In the genomic region with DNA sequence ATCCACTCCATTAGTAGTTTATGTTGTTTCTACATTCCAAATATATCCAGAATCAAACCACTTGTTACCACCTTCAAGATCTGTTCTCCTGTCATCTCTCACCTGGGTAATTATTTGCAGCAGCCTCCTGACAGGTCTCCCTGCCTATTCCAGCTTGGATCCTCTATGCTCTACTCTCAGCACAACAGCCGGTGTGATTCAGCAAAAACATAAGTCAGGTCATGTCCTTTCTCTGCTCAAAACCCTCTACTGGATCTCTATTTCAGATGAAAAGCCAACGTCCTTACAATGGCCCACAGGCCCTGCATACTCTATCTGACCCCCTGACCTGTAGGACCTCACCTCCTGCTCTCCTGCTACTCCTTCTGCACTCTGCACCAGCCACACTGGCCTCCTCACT, we compare ENCODE assay signal across 1 cellular context.
TF ChIP-seq lines count a peak whose summit lies in the region.

No MANE protein-coding gene starts in this region.

TF ChIP-seq in GM23338, 12 proteins besides CTCF, POLR2A, EP300 and RAD21 (continued from another document):
- TF ChIP-seq, protein P1, sequence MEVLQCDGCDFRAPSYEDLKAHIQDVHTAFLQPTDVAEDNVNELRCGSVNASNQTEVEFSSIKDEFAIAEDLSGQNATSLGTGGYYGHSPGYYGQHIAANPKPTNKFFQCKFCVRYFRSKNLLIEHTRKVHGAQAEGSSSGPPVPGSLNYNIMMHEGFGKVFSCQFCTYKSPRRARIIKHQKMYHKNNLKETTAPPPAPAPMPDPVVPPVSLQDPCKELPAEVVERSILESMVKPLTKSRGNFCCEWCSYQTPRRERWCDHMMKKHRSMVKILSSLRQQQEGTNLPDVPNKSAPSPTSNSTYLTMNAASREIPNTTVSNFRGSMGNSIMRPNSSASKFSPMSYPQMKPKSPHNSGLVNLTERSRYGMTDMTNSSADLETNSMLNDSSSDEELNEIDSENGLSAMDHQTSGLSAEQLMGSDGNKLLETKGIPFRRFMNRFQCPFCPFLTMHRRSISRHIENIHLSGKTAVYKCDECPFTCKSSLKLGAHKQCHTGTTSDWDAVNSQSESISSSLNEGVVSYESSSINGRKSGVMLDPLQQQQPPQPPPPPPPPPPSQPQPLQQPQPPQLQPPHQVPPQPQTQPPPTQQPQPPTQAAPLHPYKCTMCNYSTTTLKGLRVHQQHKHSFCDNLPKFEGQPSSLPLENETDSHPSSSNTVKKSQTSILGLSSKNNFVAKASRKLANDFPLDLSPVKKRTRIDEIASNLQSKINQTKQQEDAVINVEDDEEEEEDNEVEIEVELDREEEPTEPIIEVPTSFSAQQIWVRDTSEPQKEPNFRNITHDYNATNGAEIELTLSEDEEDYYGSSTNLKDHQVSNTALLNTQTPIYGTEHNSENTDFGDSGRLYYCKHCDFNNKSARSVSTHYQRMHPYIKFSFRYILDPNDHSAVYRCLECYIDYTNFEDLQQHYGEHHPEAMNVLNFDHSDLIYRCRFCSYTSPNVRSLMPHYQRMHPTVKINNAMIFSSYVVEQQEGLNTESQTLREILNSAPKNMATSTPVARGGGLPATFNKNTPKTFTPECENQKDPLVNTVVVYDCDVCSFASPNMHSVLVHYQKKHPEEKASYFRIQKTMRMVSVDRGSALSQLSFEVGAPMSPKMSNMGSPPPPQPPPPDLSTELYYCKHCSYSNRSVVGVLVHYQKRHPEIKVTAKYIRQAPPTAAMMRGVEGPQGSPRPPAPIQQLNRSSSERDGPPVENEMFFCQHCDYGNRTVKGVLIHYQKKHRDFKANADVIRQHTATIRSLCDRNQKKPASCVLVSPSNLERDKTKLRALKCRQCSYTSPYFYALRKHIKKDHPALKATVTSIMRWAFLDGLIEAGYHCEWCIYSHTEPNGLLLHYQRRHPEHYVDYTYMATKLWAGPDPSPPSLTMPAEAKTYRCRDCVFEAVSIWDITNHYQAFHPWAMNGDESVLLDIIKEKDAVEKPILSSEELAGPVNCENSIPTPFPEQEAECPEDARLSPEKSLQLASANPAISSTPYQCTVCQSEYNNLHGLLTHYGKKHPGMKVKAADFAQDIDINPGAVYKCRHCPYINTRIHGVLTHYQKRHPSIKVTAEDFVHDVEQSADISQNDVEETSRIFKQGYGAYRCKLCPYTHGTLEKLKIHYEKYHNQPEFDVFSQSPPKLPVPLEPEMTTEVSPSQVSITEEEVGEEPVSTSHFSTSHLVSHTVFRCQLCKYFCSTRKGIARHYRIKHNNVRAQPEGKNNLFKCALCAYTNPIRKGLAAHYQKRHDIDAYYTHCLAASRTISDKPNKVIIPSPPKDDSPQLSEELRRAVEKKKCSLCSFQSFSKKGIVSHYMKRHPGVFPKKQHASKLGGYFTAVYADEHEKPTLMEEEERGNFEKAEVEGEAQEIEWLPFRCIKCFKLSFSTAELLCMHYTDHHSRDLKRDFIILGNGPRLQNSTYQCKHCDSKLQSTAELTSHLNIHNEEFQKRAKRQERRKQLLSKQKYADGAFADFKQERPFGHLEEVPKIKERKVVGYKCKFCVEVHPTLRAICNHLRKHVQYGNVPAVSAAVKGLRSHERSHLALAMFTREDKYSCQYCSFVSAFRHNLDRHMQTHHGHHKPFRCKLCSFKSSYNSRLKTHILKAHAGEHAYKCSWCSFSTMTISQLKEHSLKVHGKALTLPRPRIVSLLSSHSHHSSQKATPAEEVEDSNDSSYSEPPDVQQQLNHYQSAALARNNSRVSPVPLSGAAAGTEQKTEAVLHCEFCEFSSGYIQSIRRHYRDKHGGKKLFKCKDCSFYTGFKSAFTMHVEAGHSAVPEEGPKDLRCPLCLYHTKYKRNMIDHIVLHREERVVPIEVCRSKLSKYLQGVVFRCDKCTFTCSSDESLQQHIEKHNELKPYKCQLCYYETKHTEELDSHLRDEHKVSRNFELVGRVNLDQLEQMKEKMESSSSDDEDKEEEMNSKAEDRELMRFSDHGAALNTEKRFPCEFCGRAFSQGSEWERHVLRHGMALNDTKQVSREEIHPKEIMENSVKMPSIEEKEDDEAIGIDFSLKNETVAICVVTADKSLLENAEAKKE (CRISPR knock-in tag; IDR thresholded peaks at IDR 0.05) = no peak
- TF ChIP-seq ZNF114 (CRISPR knock-in tag; IDR thresholded peaks at IDR 0.05) = no peak
